In the genomic region with DNA sequence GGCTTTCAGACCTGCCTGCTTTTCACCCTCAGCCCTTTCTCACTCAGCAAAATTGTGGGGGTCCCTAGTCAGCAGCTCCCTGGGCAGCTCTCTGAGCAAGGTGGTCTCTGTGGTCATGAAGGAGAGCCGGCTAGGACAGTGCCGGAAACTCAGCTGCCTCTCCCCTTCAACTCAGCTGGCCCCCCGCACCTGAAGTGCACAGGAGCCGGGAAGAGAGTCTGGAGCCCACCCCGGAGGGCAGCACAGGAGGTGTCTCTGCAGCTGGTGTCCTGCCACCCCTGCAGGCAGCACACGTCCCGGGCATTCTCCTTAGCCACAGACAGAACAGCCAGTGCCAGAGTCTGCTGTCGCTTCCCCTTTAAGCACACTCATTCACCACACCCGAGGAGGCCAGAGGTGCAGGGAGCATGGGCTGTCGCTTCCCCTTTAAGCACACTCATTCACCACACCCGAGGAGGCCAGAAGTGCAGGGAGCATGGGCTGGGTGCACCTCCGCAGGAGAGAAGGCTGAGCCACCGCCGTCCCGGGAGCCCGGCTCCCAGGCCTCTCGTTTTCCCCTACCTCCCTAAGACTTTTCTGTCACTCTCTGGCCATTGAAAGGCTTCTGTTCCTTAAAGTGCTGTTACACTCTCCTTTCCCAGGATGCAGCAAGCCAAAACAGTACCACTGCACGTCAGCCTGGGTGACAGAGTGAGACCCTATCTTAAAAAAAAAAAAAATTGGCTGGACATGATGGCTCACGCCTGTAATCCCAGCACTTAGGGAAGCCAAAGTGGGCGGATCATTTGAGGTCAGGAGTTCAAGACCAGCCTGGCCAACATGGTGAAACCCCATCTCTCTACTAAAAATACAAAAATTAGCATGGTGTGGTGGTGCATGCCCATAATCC, we compare ENCODE assay signal across 8 cellular contexts. TPM values are rescaled to one million over a fixed set of nuclear protein-coding genes. Genes with fewer than 3 reads are reported as not detected.
DNase-seq lines count a peak whose midpoint lies in the region; ATAC-seq and TF ChIP-seq lines count a peak whose summit lies in the region.

No MANE protein-coding gene starts in this region.

- H3K27me3 Mint-ChIP-seq in brain (peaks cover 7% of the 10 kb centered on the region), memory B cell (peaks cover 31% of the 10 kb centered on the region)
- peaks cover 19 to 25% of the 10 kb centered on the region in 2 donors for H3K27me3 Mint-ChIP-seq in CD4-positive, alpha-beta memory T cell

- H3K9me3 Mint-ChIP-seq in brain: peaks cover 0 to 7% (median 0%) of the 10 kb centered on the region in 5 experiments
- no peaks in the 10 kb centered on the region for H3K9me3 Mint-ChIP-seq in memory B cell
- H3K9me3 Mint-ChIP-seq in CD4-positive, alpha-beta memory T cell: peaks cover 0 to 4% (median 0%) of the 10 kb centered on the region in 8 donors

- peaks cover 12% of the 10 kb centered on the region for H3K4me1 ChIP-seq in CD4-positive, alpha-beta memory T cell (ENCODE audit: insufficient read depth, low read length)

- H3K9me3 ChIP-seq in CD4-positive, alpha-beta memory T cell (ENCODE audit: control insufficient read depth in 1 of 2, low read length in 2 of 2): no peaks in the 10 kb centered on the region

- H3K36me3 Mint-ChIP-seq in brain (no peaks in the 10 kb centered on the region), memory B cell (no peaks in the 10 kb centered on the region)
- no peaks in the 10 kb centered on the region for H3K36me3 Mint-ChIP-seq in CD4-positive, alpha-beta memory T cell

- no peak for TF ChIP-seq CTCF in brain (conservative IDR thresholded peaks at IDR 0.05)

- intact Hi-C loops in CD4-positive, alpha-beta memory T cell (cut with micrococcal nuclease): no loop called here

- ATAC-seq in memory B cell (ENCODE audit: low read depth): peak; percentile 67

- CTCF ChIA-PET in CD4-positive, alpha-beta memory T cell (lab: Charles Lee; ENCODE audit: partially characterized antibody): interaction anchor here (2.0 to 2.5 kb wide), 3 partner anchors 52 to 77 kb away, joined by 7 read pairs; partner anchors contain the start of genes NOC2L and PLEKHN1

- POLR2A ChIA-PET in CD4-positive, alpha-beta memory T cell (lab: Charles Lee; ENCODE audit: partially characterized antibody): no interaction called here

- peak overlapping the region in 3 of 5 experiments; percentile 34 to 73 (median 53) for H3K27ac Mint-ChIP-seq in brain
- H3K27ac Mint-ChIP-seq in memory B cell: no peak overlapping the region
- H3K27ac Mint-ChIP-seq in CD4-positive, alpha-beta memory T cell: peak overlapping the region in 1 of 7 donors; percentile 68

- no peak overlapping the region for H3K27ac ChIP-seq in CD4-positive, alpha-beta memory T cell (ENCODE audit: low read depth, low read length)

- DNase-seq in ELF-1 (ENCODE audit: low read depth, low spot score): peak; percentile 32
- DNase-seq in M059J (ENCODE audit: low read depth): peak; percentile 91
- DNase-seq in memory B cell (ENCODE audit: low spot score in 2 of 2): peak in 1 of 2 donors; percentile 26
- DNase-seq in CD4-positive, alpha-beta memory T cell: no peak
- DNase-seq in NCI-H524 (lab: John Stamatoyannopoulos, UW): no peak
- DNase-seq in NCI-H1694 treated with DMSO at 0.1 percent for 48 hours (lab: John Stamatoyannopoulos, UW): no peak
- no peak for DNase-seq in NCI-H2081 treated with DMSO at 0.1 percent for 48 hours (lab: John Stamatoyannopoulos, UW)

- no peaks in the 10 kb centered on the region for H3K27me3 ChIP-seq in CD4-positive, alpha-beta memory T cell (ENCODE audit: insufficient read depth, low read length)

- H3K4me1 Mint-ChIP-seq in brain (peaks cover 38% of the 10 kb centered on the region), memory B cell (peaks cover 12% of the 10 kb centered on the region)
- peaks cover 0 to 14% (median 7%) of the 10 kb centered on the region in 4 donors for H3K4me1 Mint-ChIP-seq in CD4-positive, alpha-beta memory T cell

- H3K36me3 ChIP-seq in CD4-positive, alpha-beta memory T cell (ENCODE audit: insufficient read depth, low read length): no peaks in the 10 kb centered on the region

- no peak overlapping the region for H3K4me3 ChIP-seq in CD4-positive, alpha-beta memory T cell (ENCODE audit: low read length in 2 of 2)

- H3K4me3 Mint-ChIP-seq in brain: peak overlapping the region; percentile 72 to 93 (median 89)
- peak overlapping the region; percentile 52 for H3K4me3 Mint-ChIP-seq in memory B cell
- peak overlapping the region in 2 of 8 donors; percentile 46 to 51 for H3K4me3 Mint-ChIP-seq in CD4-positive, alpha-beta memory T cell

RNA-seq across cellular contexts. Expression of gene SAMD11, which starts 16.9 kb away (rescaled TPM):
- total RNA-seq in M059J (2014; rRNA removed; shearing (Covaris generic)): 30.5 and 59.8 TPM in 2 replicates
- polyA plus RNA-seq in brain (ENCODE audit: insufficient read depth, low read depth, low replicate concordance): 2.4 TPM
- total RNA-seq in CD4-positive, alpha-beta memory T cell: not detected
- polyA plus RNA-seq in CD4-positive, alpha-beta memory T cell: under 1 TPM in 1 of 2 donors, not detected in 1; 0.10 TPM

RNA-seq across cellular contexts. Expression of gene NOC2L, which starts 52.3 kb away (rescaled TPM):
- 60.1 and 102 TPM in 2 replicates for total RNA-seq in M059J (2014; rRNA removed; shearing (Covaris generic))
- 85.8 TPM for polyA plus RNA-seq in brain (ENCODE audit: insufficient read depth, low read depth, low replicate concordance)
- total RNA-seq in CD4-positive, alpha-beta memory T cell: 10 to 100 TPM; 63.6 to 69.5 TPM
- polyA plus RNA-seq in CD4-positive, alpha-beta memory T cell: 10 to 100 TPM; 63.0 to 67.7 TPM

RNA-seq across cellular contexts. Expression of gene KLHL17, which starts 53.6 kb away (rescaled TPM):
- total RNA-seq in M059J (2014; rRNA removed; shearing (Covaris generic)): 4.3 and 7.8 TPM in 2 replicates
- polyA plus RNA-seq in brain (ENCODE audit: insufficient read depth, low read depth, low replicate concordance): 5.6 TPM
- total RNA-seq in CD4-positive, alpha-beta memory T cell: 10 to 100 TPM; 43.4 to 46.5 TPM
- 1 to 10 TPM in 1 of 2 donors, under 1 TPM in 1; 0.89 to 1.7 TPM for polyA plus RNA-seq in CD4-positive, alpha-beta memory T cell

RNA-seq across cellular contexts. Expression of gene PLEKHN1, which starts 59.5 kb away (rescaled TPM):
- 2.4 and 4.5 TPM in 2 replicates for total RNA-seq in M059J (2014; rRNA removed; shearing (Covaris generic))
- not detected for polyA plus RNA-seq in brain (ENCODE audit: insufficient read depth, low read depth, low replicate concordance)
- 1 to 10 TPM; 2.2 to 2.9 TPM for total RNA-seq in CD4-positive, alpha-beta memory T cell
- polyA plus RNA-seq in CD4-positive, alpha-beta memory T cell: under 1 TPM in 1 of 2 donors, not detected in 1; 0.50 TPM

Comparison
In these comparisons a context has a peak if more than half of its experiments do, and no peak if none do; other contexts are left out.
1. DNase-seq: peak in ELF-1 (single experiment) and M059J (single experiment); none in CD4-positive, alpha-beta memory T cell (0 of 5), NCI-H524 (0 of 2), NCI-H1694 treated with DMSO at 0.1 percent for 48 hours (single experiment) and NCI-H2081 treated with DMSO at 0.1 percent for 48 hours (single experiment).
2. RNA of gene SAMD11, which starts 16.9 kb away (total RNA-seq): 30.5 to 59.8 TPM in M059J; not detected in CD4-positive, alpha-beta memory T cell; every median in the first group is over 10 times any median in the second.